Comparison of ENCODE assay signal across 22 cellular contexts in the genomic region with DNA sequence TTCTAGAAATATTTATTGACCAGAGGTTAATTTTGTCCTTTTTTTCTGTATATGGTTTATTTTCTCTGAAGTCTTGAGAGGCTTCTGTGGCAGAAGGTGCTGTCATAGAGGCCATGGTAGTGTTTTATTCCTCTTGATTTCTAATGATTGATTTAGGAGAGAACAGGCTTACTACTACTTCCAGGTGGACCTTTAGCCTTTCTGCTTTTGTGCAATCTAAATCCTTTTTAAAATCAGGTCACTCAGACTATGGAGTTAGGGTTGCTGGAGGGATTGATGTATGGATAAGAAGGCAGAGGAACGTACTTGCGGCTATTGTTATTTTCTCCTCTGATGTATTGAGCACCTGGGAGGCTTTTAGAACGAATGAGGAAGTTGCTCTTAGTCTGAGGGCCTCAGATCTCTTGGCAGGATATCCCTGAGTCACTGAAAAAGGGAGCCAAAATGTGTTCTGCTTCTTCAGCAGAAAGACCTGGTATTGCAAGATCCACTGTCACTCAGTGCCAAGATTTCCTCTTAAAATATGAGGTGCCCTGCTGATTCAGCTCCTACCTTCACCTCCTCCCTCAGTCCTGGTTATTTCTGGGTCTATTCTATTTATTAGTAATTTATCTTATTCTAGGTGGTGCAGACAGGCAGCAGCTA.
DNase-seq lines count a peak whose midpoint lies in the region; ATAC-seq and TF ChIP-seq lines count a peak whose summit lies in the region.
"Had no signal": no experiment of that assay in that cellular context is flagged by ENCODE, and none has a peak within 500 bp of the region (broad histone marks: within the 10 kb centered on the region; RNA-seq: fewer than 3 reads in every experiment).

No MANE protein-coding gene starts in this region.

- H2AFZ ChIP-seq in neuronal stem cell (ENCODE audit: low read length): no peak overlapping the region

- no peak for TF ChIP-seq CTCF in LNCaP clone FGC (IDR thresholded peaks at IDR 0.05; ENCODE audit: control insufficient read depth, extremely low read depth, insufficient read depth)
- TF ChIP-seq CTCF in uterus (IDR thresholded peaks at IDR 0.05): no peak

- H3K23ac ChIP-seq in neuronal stem cell (ENCODE audit: low read depth, low read length, poor library complexity): no peak overlapping the region

- no peak overlapping the region for H3K4ac ChIP-seq in neuronal stem cell (ENCODE audit: low read length)

- no peaks in the 10 kb centered on the region for H3K27me3 ChIP-seq in uterus
- no peaks in the 10 kb centered on the region for H3K27me3 ChIP-seq in neuronal stem cell (ENCODE audit: control insufficient read depth in 3 of 3, insufficient read depth in 3 of 3, low read depth in 1 of 3, low read length in 3 of 3)
- H3K27me3 ChIP-seq: brain microvascular endothelial cell, colonic mucosa, ovary had no signal

- H2BK5ac ChIP-seq in neuronal stem cell (ENCODE audit: low read length): no peak overlapping the region

- no peak overlapping the region for H3K4me3 ChIP-seq in LNCaP clone FGC (ENCODE audit: low read depth, low read length)
- no peak overlapping the region for H3K4me3 ChIP-seq in uterus
- H3K4me3 ChIP-seq in neuronal stem cell (ENCODE audit: low read length in 2 of 2): no peak overlapping the region
- H3K4me3 ChIP-seq: colonic mucosa, ovary, SK-N-MC had no signal

- H3K36me3 ChIP-seq in uterus: no peaks in the 10 kb centered on the region
- no peaks in the 10 kb centered on the region for H3K36me3 ChIP-seq in neuronal stem cell (replicated peaks in 1 of 2; ENCODE audit: control insufficient read depth in 2 of 2, insufficient read depth in 2 of 2, low read length in 2 of 2)
- H3K36me3 ChIP-seq: brain microvascular endothelial cell, colonic mucosa, ovary had no signal

- no peak overlapping the region for H3K4me2 ChIP-seq in neuronal stem cell (ENCODE audit: insufficient read depth, low read length, poor library complexity, severe bottlenecking)

- no peak overlapping the region for H3K18ac ChIP-seq in neuronal stem cell (ENCODE audit: low read length)

- H2BK120ac ChIP-seq in neuronal stem cell (ENCODE audit: low read depth, low read length): no peak overlapping the region

- no CpG with 5 or more reads among the region's 3 CpGs for WGBS in neuronal stem cell (ENCODE audit: extremely low coverage in 2 of 2, insufficient read length in 2 of 2, insufficient replicate concordance in 1 of 2), 2 donors

- H3K9me3 ChIP-seq in uterus (no peaks in the 10 kb centered on the region), neuronal stem cell (replicated peaks in 1 of 2; ENCODE audit: control insufficient read depth in 2 of 2, insufficient read depth in 1 of 2, low read depth in 1 of 2, low read length in 2 of 2) (no peaks in the 10 kb centered on the region)
- H3K9me3 ChIP-seq: colonic mucosa, ovary had no signal

- H3K27ac ChIP-seq in uterus: no peak overlapping the region
- no peak overlapping the region for H3K27ac ChIP-seq in neuronal stem cell (replicated peaks; ENCODE audit: low read length)
- H3K27ac ChIP-seq: brain microvascular endothelial cell, colonic mucosa, ovary, SK-N-MC had no signal

- ATAC-seq in GM21825 (IDR thresholded peaks at IDR 0.05; ENCODE audit: unreplicated experiment): no peak
- ATAC-seq: natural killer cell had no signal

- no peak overlapping the region for H2BK12ac ChIP-seq in neuronal stem cell (ENCODE audit: low read length)

- intact Hi-C loops in uterus (cut with DNase I; ENCODE audit: low total_unique reads): no loop called here

- H4K91ac ChIP-seq in neuronal stem cell (ENCODE audit: low read depth, low read length, poor library complexity): no peak overlapping the region

- no peak overlapping the region for H3K14ac ChIP-seq in neuronal stem cell (ENCODE audit: low read length)

- no peaks in the 10 kb centered on the region for H3K4me1 ChIP-seq in uterus
- peaks cover 0 to 13% of the 10 kb centered on the region in 2 donors for H3K4me1 ChIP-seq in neuronal stem cell (ENCODE audit: control insufficient read depth in 2 of 2, insufficient read depth in 1 of 2, low read depth in 1 of 2, low read length in 2 of 2)
- H3K4me1 ChIP-seq: colonic mucosa had no signal

- no peak overlapping the region for H2BK15ac ChIP-seq in neuronal stem cell (ENCODE audit: low read length)

- H3K9ac ChIP-seq in neuronal stem cell (ENCODE audit: low read depth, low read length, poor library complexity): no peak overlapping the region

- H2AK5ac ChIP-seq in neuronal stem cell (ENCODE audit: low read depth, low read length): no peak overlapping the region

- no peaks in the 10 kb centered on the region for H3K79me1 ChIP-seq in neuronal stem cell (ENCODE audit: low read depth, low read length)

- DNase-seq in Ammon's horn (ENCODE audit: low spot score) (peak; percentile 52), LNCaP clone FGC (ENCODE audit: low read depth) (peak; percentile 21), SKM-1 treated with dmso at 0.1 percent for 144 hours (lab: John Stamatoyannopoulos, UW; ENCODE audit: unreplicated experiment) (peak; percentile 79), kidney tubule cell (ENCODE audit: low spot score) (peak; percentile 31), uterus (no peak), islet precursor cell (no peak), neuronal stem cell (ENCODE audit: low spot score) (no peak)
- DNase-seq: ACHN; activated B cell treated with CpG ODN at 0.5 μM for 24 hours; activated CD4-positive, alpha-beta memory T cell treated with anti-CD3 and anti-CD28 coated beads for 36 hours; activated gamma-delta T cell treated with Interleukin-2 at 50 U/mL for 16 hours; activated T-cell treated with anti-CD3 and anti-CD28 coated beads for 4 hours; brain microvascular endothelial cell; C1 segment of cervical spinal cord; Calu3; colonic mucosa; natural killer cell; NCI-H1694; NCI-H748 treated with DMSO at 0.1 percent for 48 hours; ovary had no signal

- TF ChIP-seq POLR2A in uterus (IDR thresholded peaks at IDR 0.05): no peak

- H4K8ac ChIP-seq in neuronal stem cell (ENCODE audit: low read depth, low read length): no peak overlapping the region

Comparison
In these comparisons a context has a peak if more than half of its experiments do, and no peak if none do; other contexts are left out.
1. DNase-seq: peak in Ammon's horn (single experiment), LNCaP clone FGC (single experiment), SKM-1 treated with dmso at 0.1 percent for 144 hours (single experiment) and kidney tubule cell (single experiment); none in uterus (0 of 2), islet precursor cell (single experiment) and neuronal stem cell (single experiment).